ENCODE assay signal across 11 cellular contexts in genomic region chr6:57262901-57263694, GRCh38. TPM values are rescaled to one million over a fixed set of nuclear protein-coding genes. Genes with fewer than 3 reads are reported as not detected.
DNase-seq lines count a peak whose midpoint lies in the region; ATAC-seq, FAIRE-seq and TF ChIP-seq lines count a peak whose summit lies in the region.
"Had no signal": no experiment of that assay in that cellular context is flagged by ENCODE, and none has a peak within 500 bp of the region (broad histone marks: within the 10 kb centered on the region; RNA-seq: fewer than 3 reads in every experiment).

No MANE protein-coding gene starts in this region.

- no peaks in the 10 kb centered on the region for H3K36me3 Mint-ChIP-seq in stimulated activated effector memory CD8-positive, alpha-beta T cell treated with anti-CD3 and anti-CD28 coated beads, Interleukin-12 subunit alpha, Interleukin-12 subunit beta, amount 100 ng/mL, for 72 hours

- DNase-seq in H54 (ENCODE audit: insufficient read length, low spot score), result peak; percentile 37
- peak; percentile 93 for DNase-seq in astrocyte of the cerebellum (ENCODE audit: low read depth)
- DNase-seq in left ventricle myocardium superior, result peak; percentile 40
- no peak for DNase-seq in stimulated activated effector memory CD8-positive, alpha-beta T cell treated with anti-CD3 and anti-CD28 coated beads, Interleukin-12 subunit alpha, Interleukin-12 subunit beta, amount 100 ng/mL, for 72 hours (ENCODE audit: low spot score in 2 of 2)
- DNase-seq in NCI-H1105 (lab: John Stamatoyannopoulos, UW), result no peak
- no peak for DNase-seq in effector CD4-positive, alpha-beta T cell
- DNase-seq in GM19240 (ENCODE audit: insufficient read length, low spot score), result no peak
- DNase-seq: stimulated activated CD4-positive, alpha-beta T cell treated with anti-CD3 and anti-CD28 coated beads, Interleukin-1b, Interleukin-23, amount 100 ng/mL, for 48 hours had no signal

- FAIRE-seq in H54 (lab: Jason Lieb, UNC), result peak; percentile 20
- FAIRE-seq: colon, keratinocyte had no signal

- TF ChIP-seq CTCF in astrocyte of the cerebellum (IDR thresholded peaks at IDR 0.05; ENCODE audit: low read depth, low read length, missing control alignments), result no peak

- no peaks in the 10 kb centered on the region for H3K9me3 Mint-ChIP-seq in stimulated activated effector memory CD8-positive, alpha-beta T cell treated with anti-CD3 and anti-CD28 coated beads, Interleukin-12 subunit alpha, Interleukin-12 subunit beta, amount 100 ng/mL, for 72 hours

- intact Hi-C loops in left ventricle myocardium superior (cut with micrococcal nuclease), result no loop called here

- no peak overlapping the region for H3K4me3 ChIP-seq in astrocyte of the cerebellum (ENCODE audit: low read depth, low read length)

- H3K4me1 Mint-ChIP-seq in stimulated activated effector memory CD8-positive, alpha-beta T cell treated with anti-CD3 and anti-CD28 coated beads, Interleukin-12 subunit alpha, Interleukin-12 subunit beta, amount 100 ng/mL, for 72 hours, result peaks cover 10% of the 10 kb centered on the region

- no peak overlapping the region for H3K4me3 Mint-ChIP-seq in stimulated activated effector memory CD8-positive, alpha-beta T cell treated with anti-CD3 and anti-CD28 coated beads, Interleukin-12 subunit alpha, Interleukin-12 subunit beta, amount 100 ng/mL, for 72 hours

- in situ Hi-C loops in astrocyte of the cerebellum (cut with HindIII; ENCODE audit: low sequenced_read_pairs), result no loop called here

- ATAC-seq in left ventricle myocardium superior (peak; percentile 74), GM18520 (IDR thresholded peaks at IDR 0.05; ENCODE audit: unreplicated experiment) (no peak)
- ATAC-seq in stimulated activated effector memory CD8-positive, alpha-beta T cell treated with anti-CD3 and anti-CD28 coated beads, Interleukin-12 subunit alpha, Interleukin-12 subunit beta, amount 100 ng/mL, for 72 hours, result peak; percentile 59

- no peak for TF ChIP-seq POLR2A in H54 (IDR thresholded peaks at IDR 0.05; ENCODE audit: low read depth, low read length)

- H3K27ac Mint-ChIP-seq in stimulated activated effector memory CD8-positive, alpha-beta T cell treated with anti-CD3 and anti-CD28 coated beads, Interleukin-12 subunit alpha, Interleukin-12 subunit beta, amount 100 ng/mL, for 72 hours, result no peak overlapping the region

RNA-seq across cellular contexts. Expression of gene RAB23, which starts 41.0 kb away (rescaled TPM):
- 11.9 TPM for total RNA-seq in left ventricle myocardium superior

RNA-seq across cellular contexts. Expression of gene PRIM2, which starts 54.3 kb away (rescaled TPM):
- 4.2 TPM for total RNA-seq in left ventricle myocardium superior

Comparison
In these comparisons a context has a peak if more than half of its experiments do, and no peak if none do; other contexts are left out.
1. DNase-seq: peak in H54 (single experiment), astrocyte of the cerebellum (single experiment) and left ventricle myocardium superior (single experiment); none in stimulated activated effector memory CD8-positive, alpha-beta T cell treated with anti-CD3 and anti-CD28 coated beads, Interleukin-12 subunit alpha, Interleukin-12 subunit beta, amount 100 ng/mL, for 72 hours (0 of 2), NCI-H1105 (single experiment), effector CD4-positive, alpha-beta T cell (single experiment) and GM19240 (single experiment).